Comparison of ENCODE assay signal across 21 cellular contexts in the genomic region with DNA sequence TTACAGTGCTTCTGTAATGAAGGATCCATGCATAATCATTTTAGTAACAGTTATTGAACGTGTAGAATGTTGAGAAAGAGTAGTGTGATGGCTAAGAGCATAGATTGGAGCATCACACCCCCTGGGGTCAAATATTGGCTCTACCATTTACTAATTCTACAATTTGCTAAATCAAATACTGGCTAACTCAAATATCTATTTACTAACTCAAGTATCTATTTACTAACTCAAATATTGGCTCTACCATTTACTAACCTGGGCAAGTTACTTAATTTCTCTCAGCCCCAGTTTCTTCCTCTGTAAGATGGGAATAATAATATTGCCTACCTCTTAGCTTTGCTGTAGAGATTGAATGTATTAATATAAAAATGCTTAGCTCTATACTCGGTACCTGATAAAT.
"Had no signal": no experiment of that assay in that cellular context is flagged by ENCODE, and none has a peak within 500 bp of the region (broad histone marks: within the 10 kb centered on the region; RNA-seq: fewer than 3 reads in every experiment).

No MANE protein-coding gene starts in this region.

- H3K27me3 ChIP-seq: ascending aorta, cardiac muscle cell, dorsolateral prefrontal cortex, left lung, suprapubic skin, tibial nerve had no signal

- H3K27ac ChIP-seq: ascending aorta, dorsolateral prefrontal cortex, left lung, suprapubic skin, tibial nerve, VCaP had no signal

- H3K4me3 ChIP-seq: ascending aorta, cardiac muscle cell, dorsolateral prefrontal cortex, left lung, mucosa of descending colon, smooth muscle cell, suprapubic skin, tibial nerve had no signal

- DNase-seq: activated CD4-positive, alpha-beta T cell treated with anti-CD3 and anti-CD28 coated beads for 4 hours; activated CD4-positive, alpha-beta T cell treated with anti-CD3 and anti-CD28 coated beads, Interleukin-2, amount 50 U/mL, for 4 hours; activated effector memory CD4-positive, alpha-beta T cell treated with Interleukin-2 at 50 U/mL for 16 hours; activated naive CD4-positive, alpha-beta T cell treated with Interleukin-2 at 50 U/mL for 16 hours; activated naive CD8-positive, alpha-beta T cell treated with anti-CD3 and anti-CD28 coated beads for 36 hours; activated T-cell treated with anti-CD3 and anti-CD28 coated beads for 4 hours; dorsolateral prefrontal cortex; effector memory CD4-positive, alpha-beta T cell; erythroblast; head of caudate nucleus; left lung; mucosa of descending colon; stimulated activated CD4-positive, alpha-beta T cell treated with anti-CD3 and anti-CD28 coated beads, Interleukin-1b, Interleukin-23, amount 100 ng/mL, for 48 hours; stimulated activated naive CD4-positive, alpha-beta T cell had no signal

- H3K9me3 ChIP-seq: ascending aorta, left lung, mucosa of descending colon, suprapubic skin, tibial nerve had no signal

- ATAC-seq: left lung; mucosa of descending colon; natural killer cell treated with Interleukin-12 subunit alpha and Interleukin-12 subunit beta and Interleukin-15 and Interleukin-18, amount 100 ng/mL, for 72 hours had no signal

- H3K36me3 ChIP-seq: ascending aorta, cardiac muscle cell, left lung, suprapubic skin, tibial nerve had no signal
